1 cellular context compared by ENCODE assay signal in the genomic region with DNA sequence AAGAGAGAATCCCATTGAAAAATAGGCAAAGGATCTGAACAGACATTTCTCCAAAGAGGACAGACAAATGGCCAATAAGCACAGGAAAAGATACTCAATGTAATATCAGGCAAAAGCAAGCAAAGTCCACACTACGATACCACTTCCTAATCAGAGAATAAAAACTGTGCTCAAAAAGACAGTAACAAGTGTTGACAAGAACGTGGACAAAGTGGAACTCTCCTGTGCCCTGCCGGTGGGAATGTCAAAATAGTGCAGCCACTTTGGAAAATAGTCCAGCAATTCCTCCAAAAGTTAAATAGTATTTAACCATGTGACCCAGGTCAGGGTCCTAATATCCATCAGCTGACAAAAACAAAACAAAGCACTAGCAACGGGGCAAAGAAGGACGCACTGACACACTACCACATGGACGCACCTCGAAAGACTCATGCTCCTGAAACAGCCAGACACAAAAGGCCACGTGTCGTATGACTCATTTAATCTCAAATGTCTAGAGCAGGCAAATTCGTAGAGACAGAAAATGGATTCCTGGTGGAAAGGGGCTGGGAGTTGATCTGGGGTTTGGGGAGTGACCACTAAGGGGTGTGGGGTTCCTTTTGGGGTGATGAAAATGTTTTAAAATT.
TF ChIP-seq lines count a peak whose summit lies in the region.

No MANE protein-coding gene starts in this region.

TF ChIP-seq in K562, 482 proteins besides CTCF, POLR2A, EP300 and RAD21 (continued from another document and continues in another):
- TF ChIP-seq TFAP4 (CRISPR knock-in tag; IDR thresholded peaks at IDR 0.05; ENCODE audit: borderline replicate concordance) (no peak), THRB (CRISPR knock-in tag; conservative IDR thresholded peaks at IDR 0.05) (no peak), ATF3 (IDR thresholded peaks at IDR 0.05) (peak; percentile 64), ATF3 (CRISPR knock-in tag; conservative IDR thresholded peaks at IDR 0.05) (no peak), BMI1 (IDR thresholded peaks at IDR 0.05; ENCODE audit: low read length) (no peak), FOXM1 (IDR thresholded peaks at IDR 0.05; ENCODE audit: low read depth) (no peak), FOXM1 (CRISPR knock-in tag; IDR thresholded peaks at IDR 0.05; ENCODE audit: low read depth) (no peak), ZNF79 (CRISPR knock-in tag; IDR thresholded peaks at IDR 0.05; ENCODE audit: low read depth) (no peak), E2F6 (IDR thresholded peaks at IDR 0.05; ENCODE audit: borderline replicate concordance in 1 of 2, extremely low read depth in 1 of 2, insufficient read depth in 1 of 2, insufficient read length in 1 of 2, low read depth in 1 of 2, low read length in 1 of 2, poor library complexity in 1 of 2, severe bottlenecking in 1 of 2) (peak; percentile 35 to 77), JUND (IDR thresholded peaks at IDR 0.05; ENCODE audit: borderline replicate concordance, low read depth, low read length) (peak; percentile 61; the same call in 1 of the 2 replicates), JUND (tag; IDR thresholded peaks at IDR 0.05; ENCODE audit: borderline replicate concordance, low read depth, low read length) (peak; percentile 35; the same call in 1 of the 3 replicates), WHSC1 (IDR thresholded peaks at IDR 0.05; ENCODE audit: low read length) (no peak), FOSL1 (tag; conservative IDR thresholded peaks at IDR 0.05) (peak; percentile 57; the same call in 1 of the 2 replicates), ZSCAN29 (IDR thresholded peaks at IDR 0.05) (no peak), ATF6 (CRISPR knock-in tag; IDR thresholded peaks at IDR 0.05) (no peak), MBD2 (IDR thresholded peaks at IDR 0.05; ENCODE audit: borderline replicate concordance, low read depth) (no peak), ZNF395 (CRISPR knock-in tag; IDR thresholded peaks at IDR 0.05) (no peak), ZBTB17 (CRISPR knock-in tag; IDR thresholded peaks at IDR 0.05) (no peak), BHLHE40 (IDR thresholded peaks at IDR 0.05; ENCODE audit: low read length) (no peak), BRF2 (IDR thresholded peaks at IDR 0.05; ENCODE audit: borderline replicate concordance, insufficient read depth, insufficient read length) (no peak), FOXA1 (IDR thresholded peaks at IDR 0.05; ENCODE audit: borderline replicate concordance) (no peak), RAD51 (IDR thresholded peaks at IDR 0.05; ENCODE audit: borderline replicate concordance, low read depth) (0 out of 2 replicates have a peak, but pooled peaks have one; percentile 10), ZMIZ1 (IDR thresholded peaks at IDR 0.05; ENCODE audit: low read depth in 2 of 2, low read length in 2 of 2) (no peak), KDM1A (IDR thresholded peaks at IDR 0.05) (peak; percentile 14 to 22; a peak in 1 of 4 replicates), ZNF584 (CRISPR knock-in tag; IDR thresholded peaks at IDR 0.05; ENCODE audit: low read depth) (no peak), ZNF232 (CRISPR knock-in tag; IDR thresholded peaks at IDR 0.05) (no peak), SETDB1 (IDR thresholded peaks at IDR 0.05; ENCODE audit: low read length) (no peak)
- TF ChIP-seq, protein P1, sequence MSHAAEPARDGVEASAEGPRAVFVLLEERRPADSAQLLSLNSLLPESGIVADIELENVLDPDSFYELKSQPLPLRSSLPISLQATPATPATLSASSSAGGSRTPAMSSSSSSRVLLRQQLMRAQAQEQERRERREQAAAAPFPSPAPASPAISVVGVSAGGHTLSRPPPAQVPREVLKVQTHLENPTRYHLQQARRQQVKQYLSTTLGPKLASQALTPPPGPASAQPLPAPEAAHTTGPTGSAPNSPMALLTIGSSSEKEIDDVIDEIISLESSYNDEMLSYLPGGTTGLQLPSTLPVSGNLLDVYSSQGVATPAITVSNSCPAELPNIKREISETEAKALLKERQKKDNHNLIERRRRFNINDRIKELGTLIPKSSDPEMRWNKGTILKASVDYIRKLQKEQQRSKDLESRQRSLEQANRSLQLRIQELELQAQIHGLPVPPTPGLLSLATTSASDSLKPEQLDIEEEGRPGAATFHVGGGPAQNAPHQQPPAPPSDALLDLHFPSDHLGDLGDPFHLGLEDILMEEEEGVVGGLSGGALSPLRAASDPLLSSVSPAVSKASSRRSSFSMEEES (CRISPR knock-in tag; IDR thresholded peaks at IDR 0.05) = no peak
- TF ChIP-seq, protein P2, sequence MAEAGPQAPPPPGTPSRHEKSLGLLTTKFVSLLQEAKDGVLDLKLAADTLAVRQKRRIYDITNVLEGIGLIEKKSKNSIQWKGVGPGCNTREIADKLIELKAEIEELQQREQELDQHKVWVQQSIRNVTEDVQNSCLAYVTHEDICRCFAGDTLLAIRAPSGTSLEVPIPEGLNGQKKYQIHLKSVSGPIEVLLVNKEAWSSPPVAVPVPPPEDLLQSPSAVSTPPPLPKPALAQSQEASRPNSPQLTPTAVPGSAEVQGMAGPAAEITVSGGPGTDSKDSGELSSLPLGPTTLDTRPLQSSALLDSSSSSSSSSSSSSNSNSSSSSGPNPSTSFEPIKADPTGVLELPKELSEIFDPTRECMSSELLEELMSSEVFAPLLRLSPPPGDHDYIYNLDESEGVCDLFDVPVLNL (CRISPR knock-in tag; IDR thresholded peaks at IDR 0.05; ENCODE audit: low read depth) = no peak
- TF ChIP-seq, protein P3, sequence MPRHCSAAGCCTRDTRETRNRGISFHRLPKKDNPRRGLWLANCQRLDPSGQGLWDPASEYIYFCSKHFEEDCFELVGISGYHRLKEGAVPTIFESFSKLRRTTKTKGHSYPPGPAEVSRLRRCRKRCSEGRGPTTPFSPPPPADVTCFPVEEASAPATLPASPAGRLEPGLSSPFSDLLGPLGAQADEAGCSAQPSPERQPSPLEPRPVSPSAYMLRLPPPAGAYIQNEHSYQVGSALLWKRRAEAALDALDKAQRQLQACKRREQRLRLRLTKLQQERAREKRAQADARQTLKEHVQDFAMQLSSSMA (CRISPR knock-in tag; IDR thresholded peaks at IDR 0.05) = no peak
